In genomic region chr14:99602054-99602787, GRCh38 we compare ENCODE assay signal across 1 cellular context.
A peak's percentile ranks its signal among the peaks of the same experiment; 100 is the strongest.
TF ChIP-seq lines count a peak whose summit lies in the region.

No MANE protein-coding gene starts in this region.

TF ChIP-seq in liver, 16 proteins besides CTCF, POLR2A, EP300 and RAD21 (continued from another document):
- TF ChIP-seq ZBTB33 (IDR thresholded peaks at IDR 0.05) (no peak), EGR1 (IDR thresholded peaks at IDR 0.05; ENCODE audit: low read depth in 2 of 2) (peak; percentile 54 to 74), MAX (IDR thresholded peaks at IDR 0.05) (peak; percentile 80), HNF4G (IDR thresholded peaks at IDR 0.05) (peak; percentile 4), ATF3 (IDR thresholded peaks at IDR 0.05) (no peak), JUND (IDR thresholded peaks at IDR 0.05) (peak in 1 of 2 donors; percentile 51)
